In genomic region chr15:100973351-100974034, GRCh38 we compare ENCODE assay signal across 1 cellular context.
TF ChIP-seq lines count a peak whose summit lies in the region.

No MANE protein-coding gene starts in this region.

TF ChIP-seq in GM12878, 131 proteins besides CTCF, POLR2A, EP300 and RAD21 (continued from another document):
- TF ChIP-seq REST (IDR thresholded peaks at IDR 0.05; ENCODE audit: low read depth, low read length) (0 out of 2 replicates have a peak, but pooled peaks have one; percentile 13), TCF3 (IDR thresholded peaks at IDR 0.05; ENCODE audit: borderline replicate concordance, insufficient read depth, low read depth, low read length) (no peak), ZSCAN29 (IDR thresholded peaks at IDR 0.05) (no peak), ASH2L (IDR thresholded peaks at IDR 0.05; ENCODE audit: borderline replicate concordance, low read depth) (no peak), KAT2A (conservative IDR thresholded peaks at IDR 0.05; ENCODE audit: control insufficient read depth, low read depth, low read length) (no peak)
